10 cellular contexts compared by ENCODE assay signal in the genomic region with DNA sequence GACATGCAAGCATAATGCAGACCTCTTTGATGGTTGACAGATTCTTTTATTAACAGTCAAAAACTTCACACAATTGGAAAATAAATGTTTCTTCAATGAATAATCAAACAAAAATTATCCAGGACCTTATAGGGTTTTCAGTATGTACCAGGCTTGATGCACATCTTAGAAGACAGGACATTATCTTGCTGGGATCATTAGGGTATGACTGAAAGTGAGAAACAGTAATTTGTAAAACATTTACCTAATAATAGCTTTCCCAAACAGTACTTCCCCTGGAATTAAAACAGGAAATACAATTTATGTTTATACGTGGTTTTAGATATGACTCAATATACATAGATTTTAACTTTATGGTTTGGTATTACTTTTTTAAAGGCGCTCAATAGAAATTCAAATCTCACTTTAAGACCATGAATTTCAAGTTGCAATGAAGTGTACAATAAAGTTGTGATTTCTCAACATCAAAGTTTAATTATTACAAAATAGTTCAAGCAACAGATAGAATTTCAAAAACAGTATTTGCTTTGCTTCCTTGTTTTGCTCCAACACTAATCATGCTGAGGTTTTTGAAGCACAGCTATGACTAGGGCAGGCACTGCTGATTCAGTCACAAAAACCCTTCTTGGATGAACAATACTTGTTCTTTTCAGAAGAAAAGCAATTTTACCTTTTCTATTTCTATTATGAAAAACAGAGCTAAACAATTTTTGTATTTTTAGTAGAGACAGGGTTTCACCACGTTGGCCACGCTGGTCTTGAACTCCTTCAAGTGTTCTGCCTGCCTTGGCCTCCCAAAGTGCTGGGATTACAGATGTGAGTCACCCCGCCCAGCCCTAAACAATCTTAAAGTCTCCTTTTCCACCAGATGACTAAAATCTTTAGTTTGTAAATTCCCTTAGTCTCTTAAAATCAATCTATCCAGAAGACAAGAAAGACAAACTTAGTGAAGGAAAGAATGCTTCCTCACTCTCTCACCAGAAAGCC. TPM values are rescaled to one million over a fixed set of nuclear protein-coding genes. Genes with fewer than 3 reads are reported as not detected.
DNase-seq lines count a peak whose midpoint lies in the region; ATAC-seq, FAIRE-seq and TF ChIP-seq lines count a peak whose summit lies in the region.
"Had no signal": no experiment of that assay in that cellular context is flagged by ENCODE, and none has a peak within 500 bp of the region (broad histone marks: within the 10 kb centered on the region; RNA-seq: fewer than 3 reads in every experiment).

No MANE protein-coding gene starts in this region.

- CTCF ChIA-PET in naive thymus-derived CD4-positive, alpha-beta T cell (lab: Charles Lee) = no interaction called here

- POLR2A ChIA-PET in naive thymus-derived CD4-positive, alpha-beta T cell (lab: Charles Lee) = interaction anchor here (0.6 to 1.4 kb wide), 2 partner anchors 47 to 956 kb away, joined by 3 to 4 read pairs; no protein-coding TSS in a partner anchor

- H3K27ac Mint-ChIP-seq in naive thymus-derived CD4-positive, alpha-beta T cell = peak overlapping the region in 8 of 9 donors; percentile 2 to 84 (median 38)
- H3K27ac Mint-ChIP-seq in endothelial cell (ENCODE audit: unreplicated experiment) = no peak overlapping the region

- H3K36me3 ChIP-seq in naive thymus-derived CD4-positive, alpha-beta T cell (ENCODE audit: control insufficient read depth in 2 of 3, insufficient read depth in 3 of 3, low read length in 3 of 3) = peaks cover 6 to 30% (median 15%) of the 10 kb centered on the region in 3 experiments

- H3K27ac ChIP-seq in naive thymus-derived CD4-positive, alpha-beta T cell (ENCODE audit: low read depth, low read length) = no peak overlapping the region
- H3K27ac ChIP-seq: Peyer's patch had no signal

- no peak overlapping the region for H3K4me3 ChIP-seq in naive thymus-derived CD4-positive, alpha-beta T cell (ENCODE audit: low read length)
- H3K4me3 ChIP-seq: Peyer's patch had no signal

- H3K4me1 ChIP-seq in naive thymus-derived CD4-positive, alpha-beta T cell (ENCODE audit: control insufficient read depth in 2 of 2, insufficient read depth in 2 of 2, low read length in 2 of 2) = no peaks in the 10 kb centered on the region
- H3K4me1 ChIP-seq: Peyer's patch had no signal

- intact Hi-C loops in naive thymus-derived CD4-positive, alpha-beta T cell (cut with micrococcal nuclease) = no loop called here

- no peak for TF ChIP-seq CTCF in endothelial cell (IDR thresholded peaks at IDR 0.05; ENCODE audit: unreplicated experiment)

- H3K36me3 Mint-ChIP-seq in naive thymus-derived CD4-positive, alpha-beta T cell = peaks cover 0 to 23% (median 18%) of the 10 kb centered on the region in 5 donors
- no peaks in the 10 kb centered on the region for H3K36me3 Mint-ChIP-seq in endothelial cell (ENCODE audit: low read depth, unreplicated experiment)

- peaks cover 0 to 8% (median 0%) of the 10 kb centered on the region in 11 donors for H3K9me3 Mint-ChIP-seq in naive thymus-derived CD4-positive, alpha-beta T cell
- no peaks in the 10 kb centered on the region for H3K9me3 Mint-ChIP-seq in endothelial cell (ENCODE audit: unreplicated experiment)

- peak; percentile 66 for FAIRE-seq in GM12892 (lab: Jason Lieb, UNC)

- no peak for DNase-seq in GM12892 (ENCODE audit: insufficient read length)
- DNase-seq in amniotic epithelial cell (ENCODE audit: low read depth) = peak; percentile 62
- DNase-seq in naive thymus-derived CD4-positive, alpha-beta T cell = peak in 1 of 9 donors; percentile 44
- no peak for DNase-seq in epidermal melanocyte (ENCODE audit: insufficient read length, low spot score)
- DNase-seq in endothelial cell (ENCODE audit: low spot score) = no peak
- DNase-seq in hepatic stellate cell (ENCODE audit: low spot score) = no peak
- no peak for DNase-seq in cerebellum (ENCODE audit: low spot score)
- DNase-seq: naive B cell, Peyer's patch had no signal

- peak; percentile 56 for ATAC-seq in HG02852 (IDR thresholded peaks at IDR 0.05; ENCODE audit: unreplicated experiment)
- ATAC-seq in naive thymus-derived CD4-positive, alpha-beta T cell = no peak

- H3K4me3 Mint-ChIP-seq in naive thymus-derived CD4-positive, alpha-beta T cell = no peak overlapping the region
- H3K4me3 Mint-ChIP-seq in endothelial cell (ENCODE audit: unreplicated experiment) = no peak overlapping the region
- H3K4me3 Mint-ChIP-seq: naive B cell had no signal

- no peaks in the 10 kb centered on the region for H3K27me3 ChIP-seq in naive thymus-derived CD4-positive, alpha-beta T cell (ENCODE audit: control insufficient read depth in 2 of 2, insufficient read depth in 2 of 2, low read length in 2 of 2)
- H3K27me3 ChIP-seq: Peyer's patch had no signal

- peaks cover 0 to 21% (median 5%) of the 10 kb centered on the region in 7 donors for H3K4me1 Mint-ChIP-seq in naive thymus-derived CD4-positive, alpha-beta T cell
- H3K4me1 Mint-ChIP-seq in endothelial cell (ENCODE audit: unreplicated experiment) = peaks cover 13% of the 10 kb centered on the region

- no peak for TF ChIP-seq POLR2A in GM12892 (IDR thresholded peaks at IDR 0.05; ENCODE audit: low read depth, low read length)

- no peaks in the 10 kb centered on the region for H3K9me3 ChIP-seq in naive thymus-derived CD4-positive, alpha-beta T cell (ENCODE audit: control insufficient read depth in 2 of 3, low read length in 3 of 3)
- H3K9me3 ChIP-seq: Peyer's patch had no signal

- H3K27me3 Mint-ChIP-seq in naive thymus-derived CD4-positive, alpha-beta T cell = no peaks in the 10 kb centered on the region
- no peaks in the 10 kb centered on the region for H3K27me3 Mint-ChIP-seq in endothelial cell (ENCODE audit: unreplicated experiment)
- H3K27me3 Mint-ChIP-seq: naive B cell had no signal

RNA-seq across cellular contexts. Expression of a gene that starts 13.7 kb away (rescaled TPM):
- 38.0 TPM for polyA plus RNA-seq in GM12892 (2012; ENCODE audit: missing spikeins)
- 100 to 1,000 TPM in 4 of 5 experiments, 10 to 100 TPM in 1; 80.2 to 306 (median 105) TPM for total RNA-seq in naive thymus-derived CD4-positive, alpha-beta T cell
- polyA plus RNA-seq in naive thymus-derived CD4-positive, alpha-beta T cell = 100 to 1,000 TPM; 114 to 128 TPM
- total RNA-seq in endothelial cell (ENCODE audit: unreplicated experiment) = 41.3 TPM
- total RNA-seq in cerebellum = 45.4 TPM

RNA-seq across cellular contexts. Expression of a gene that starts 47.9 kb away (rescaled TPM):
- 54.2 TPM for polyA plus RNA-seq in GM12892 (2012; ENCODE audit: missing spikeins)
- total RNA-seq in naive thymus-derived CD4-positive, alpha-beta T cell = 100 to 1,000 TPM; 117 to 152 (median 141) TPM
- polyA plus RNA-seq in naive thymus-derived CD4-positive, alpha-beta T cell = 100 to 1,000 TPM; 131 to 133 TPM
- 95.4 TPM for total RNA-seq in endothelial cell (ENCODE audit: unreplicated experiment)
- 109 TPM for total RNA-seq in cerebellum
